ENCODE assay signal across 24 cellular contexts in genomic region chr15:57285386-57285785, GRCh38.
A peak's percentile ranks its signal among the peaks of the same experiment; 100 is the strongest.
DNase-seq lines count a peak whose midpoint lies in the region; ATAC-seq and TF ChIP-seq lines count a peak whose summit lies in the region.
"Had no signal": no experiment of that assay in that cellular context is flagged by ENCODE, and none has a peak within 500 bp of the region (broad histone marks: within the 10 kb centered on the region; RNA-seq: fewer than 3 reads in every experiment).

No MANE protein-coding gene starts in this region.

- H3K9me3 Mint-ChIP-seq in neural crest cell (no peaks in the 10 kb centered on the region), MCF 10A (ENCODE audit: unreplicated experiment) (no peaks in the 10 kb centered on the region), osteocyte (ENCODE audit: unreplicated experiment) (no peaks in the 10 kb centered on the region)
- H3K9me3 Mint-ChIP-seq: immature natural killer cell; stimulated activated effector memory CD8-positive, alpha-beta T cell treated with anti-CD3 and anti-CD28 coated beads, Interleukin-12 subunit alpha, Interleukin-12 subunit beta, amount 100 ng/mL, for 72 hours had no signal

- H3K27me3 Mint-ChIP-seq in neural crest cell (ENCODE audit: low read depth) (no peaks in the 10 kb centered on the region), MCF 10A (ENCODE audit: insufficient read depth, unreplicated experiment) (no peaks in the 10 kb centered on the region), osteocyte (ENCODE audit: unreplicated experiment) (no peaks in the 10 kb centered on the region)

- intact Hi-C loops in MCF 10A (cut with micrococcal nuclease) = no loop called here

- POLR2A ChIA-PET in MCF 10A (lab: Yijun Ruan, JAX) = interaction anchor here (1.3 kb wide), 1 partner anchor 13 kb away, joined by 3 read pairs; no protein-coding TSS in a partner anchor

- H3K36me3 Mint-ChIP-seq in neural crest cell (ENCODE audit: low read depth) (peaks cover 45% of the 10 kb centered on the region), MCF 10A (ENCODE audit: insufficient read depth, unreplicated experiment) (peaks cover 59% of the 10 kb centered on the region), osteocyte (ENCODE audit: unreplicated experiment) (peaks cover 65% of the 10 kb centered on the region)

- H3K4me3 Mint-ChIP-seq in neural crest cell (no peak overlapping the region), MCF 10A (ENCODE audit: unreplicated experiment) (no peak overlapping the region), osteocyte (ENCODE audit: unreplicated experiment) (no peak overlapping the region)
- H3K4me3 Mint-ChIP-seq: activated CD8-positive, alpha-beta T cell treated with anti-CD3 and anti-CD28 coated beads, Interleukin-2, amount 10 ng/mL, durations not matched to agents 7 days and 5 days; immature natural killer cell; neural progenitor cell; stimulated activated effector memory CD8-positive, alpha-beta T cell treated with anti-CD3 and anti-CD28 coated beads, Interleukin-12 subunit alpha, Interleukin-12 subunit beta, amount 100 ng/mL, for 72 hours had no signal

- ATAC-seq in GM19043 (IDR thresholded peaks at IDR 0.05; ENCODE audit: low read depth, unreplicated experiment) (peak; percentile 39), HG02938 (IDR thresholded peaks at IDR 0.05; ENCODE audit: unreplicated experiment) (peak; percentile 59), HG03571 (IDR thresholded peaks at IDR 0.05; ENCODE audit: unreplicated experiment) (peak; percentile 38)
- ATAC-seq: activated CD8-positive, alpha-beta T cell treated with anti-CD3 and anti-CD28 coated beads, Interleukin-2, amount 10 ng/mL, durations not matched to agents 7 days and 5 days; left lung; psoas muscle; SK-N-SH treated with all-trans-retinoic acid at 6 μM for 48 hours; stimulated activated effector memory CD8-positive, alpha-beta T cell treated with anti-CD3 and anti-CD28 coated beads, Interleukin-12 subunit alpha, Interleukin-12 subunit beta, amount 100 ng/mL, for 72 hours had no signal

- TF ChIP-seq CTCF in neural crest cell (conservative IDR thresholded peaks at IDR 0.05) = no peak
- TF ChIP-seq CTCF in MCF 10A (IDR thresholded peaks at IDR 0.05; ENCODE audit: unreplicated experiment) = no peak
- TF ChIP-seq CTCF in osteocyte (IDR thresholded peaks at IDR 0.05) = no peak

- peaks cover 37% of the 10 kb centered on the region for H3K4me1 Mint-ChIP-seq in neural crest cell
- H3K4me1 Mint-ChIP-seq in MCF 10A (ENCODE audit: insufficient read depth, unreplicated experiment) = no peaks in the 10 kb centered on the region
- peaks cover 2% of the 10 kb centered on the region for H3K4me1 Mint-ChIP-seq in osteocyte (ENCODE audit: unreplicated experiment)
- H3K4me1 Mint-ChIP-seq: immature natural killer cell; stimulated activated effector memory CD8-positive, alpha-beta T cell treated with anti-CD3 and anti-CD28 coated beads, Interleukin-12 subunit alpha, Interleukin-12 subunit beta, amount 100 ng/mL, for 72 hours had no signal

- BruUV-seq in MCF 10A (replicated peaks; lab: Mats Ljungman, UMichigan) = no TSS peak

- CTCF ChIA-PET in MCF 10A (lab: Yijun Ruan, JAX) = interaction anchor here (0.5 to 1.2 kb wide), 2 partner anchors 21 to 242 kb away, joined by 3 read pairs; no protein-coding TSS in a partner anchor

- no peak for DNase-seq in neural crest cell (ENCODE audit: low read depth, low spot score)
- DNase-seq in mesenteric fat pad (ENCODE audit: low spot score) = no peak
- DNase-seq in MCF 10A (ENCODE audit: unreplicated experiment) = no peak
- DNase-seq in KG1 (lab: John Stamatoyannopoulos, UW) = no peak
- DNase-seq in osteocyte (ENCODE audit: extremely low spot score, unreplicated experiment) = no peak
- DNase-seq: activated CD8-positive, alpha-beta T cell treated with anti-CD3 and anti-CD28 coated beads, Interleukin-2, amount 10 ng/mL, durations not matched to agents 7 days and 5 days; activated gamma-delta T cell treated with Interleukin-2 at 50 U/mL for 16 hours; activated T-cell treated with anti-CD3 and anti-CD28 coated beads, Interleukin-2, amount 50 U/mL, for 1 hour; adrenal gland; brain microvascular endothelial cell; effector CD8-positive, alpha-beta T cell; erythroblast; foreskin fibroblast; immature natural killer cell; left lung; NCI-H1694 treated with DMSO at 0.1 percent for 48 hours; NCI-H69; psoas muscle had no signal

- peak overlapping the region; percentile 13 for H3K27ac Mint-ChIP-seq in neural crest cell (ENCODE audit: unreplicated experiment)
- H3K27ac Mint-ChIP-seq in MCF 10A (ENCODE audit: low read depth, unreplicated experiment) = no peak overlapping the region
- H3K27ac Mint-ChIP-seq in osteocyte (ENCODE audit: unreplicated experiment) = no peak overlapping the region
- H3K27ac Mint-ChIP-seq: activated CD8-positive, alpha-beta T cell treated with anti-CD3 and anti-CD28 coated beads, Interleukin-2, amount 10 ng/mL, durations not matched to agents 7 days and 5 days; neural progenitor cell had no signal
